In the genomic region with DNA sequence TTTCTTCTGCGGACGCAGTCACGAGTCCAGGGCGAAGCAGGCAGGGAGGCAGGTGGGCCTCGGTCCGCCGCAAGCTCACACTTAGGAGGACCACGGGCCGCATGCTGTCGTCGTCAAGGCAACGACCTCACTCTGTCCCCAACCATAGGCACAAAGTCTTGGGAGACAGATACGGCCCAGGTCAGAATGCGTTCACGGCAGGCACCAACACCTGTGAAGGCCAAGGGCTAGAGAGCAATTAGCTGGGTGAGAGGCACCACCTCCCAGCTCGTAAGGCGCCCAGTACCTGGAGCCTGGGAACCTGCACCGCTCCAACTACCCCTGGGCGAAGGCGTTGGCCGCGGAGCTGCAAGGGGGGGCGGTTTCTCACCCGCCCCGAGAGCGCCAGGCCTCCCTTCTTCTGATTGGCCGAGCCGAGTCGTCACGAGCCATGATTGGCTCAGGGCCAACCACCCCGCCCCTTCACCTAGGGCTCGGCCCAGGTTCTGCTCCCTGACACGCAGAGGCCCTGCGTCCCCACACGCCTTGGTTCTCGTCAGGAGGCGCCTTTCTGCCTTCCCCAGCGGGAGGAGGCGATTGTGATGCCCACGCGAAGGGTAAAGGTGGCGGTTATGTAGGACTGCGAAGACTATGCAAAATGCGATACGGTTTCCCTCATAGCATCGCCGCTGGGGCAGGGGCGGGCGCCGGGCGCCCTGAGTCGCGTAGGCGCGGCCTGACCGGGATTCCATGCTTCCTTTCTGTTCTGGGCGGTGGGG, we compare ENCODE assay signal across 8 cellular contexts. TPM values are rescaled to one million over a fixed set of nuclear protein-coding genes. Genes with fewer than 3 reads are reported as not detected.
DNase-seq lines count a peak whose midpoint lies in the region; ATAC-seq and TF ChIP-seq lines count a peak whose summit lies in the region.

Gene CDKL2 (minus strand): TSS at position 355 of the 758 bp plus-strand sequence. CDS start 4,540 bp downstream, outside the sequence.

- ATAC-seq in HG03432 (IDR thresholded peaks at IDR 0.05; ENCODE audit: unreplicated experiment) (peak; percentile 100), foreskin keratinocyte (peak; percentile 95)
- ATAC-seq in stimulated activated naive CD8-positive, alpha-beta T cell treated with anti-CD3 and anti-CD28 coated beads, Interleukin-15, Interleukin-2, amounts not matched to agents 100 U/mL and 50 U/mL, for 24 hours: peak; percentile 100

- H3K27me3 ChIP-seq in OCI-LY1 (ENCODE audit: insufficient read depth, low read length) (no peaks in the 10 kb centered on the region), foreskin keratinocyte (no peaks in the 10 kb centered on the region), neural cell (ENCODE audit: insufficient read depth, low read depth, low read length) (no peaks in the 10 kb centered on the region)

- peak within 1 kb of the TSS; percentile 63 for H3K9ac ChIP-seq in OCI-LY1 (ENCODE audit: low read length)
- peak within 1 kb of the TSS; percentile 80 for H3K9ac ChIP-seq in neural cell (ENCODE audit: low read length)

- H3K4me2 ChIP-seq in OCI-LY1 (ENCODE audit: low read length) (peak within 1 kb of the TSS; percentile 94), neural cell (ENCODE audit: low read length) (peak within 1 kb of the TSS; percentile 97)

- H3K9me3 ChIP-seq in OCI-LY1 (ENCODE audit: low read length) (no peaks in the 10 kb centered on the region), neural cell (ENCODE audit: low read length) (no peaks in the 10 kb centered on the region)

- peaks cover 18% of the 10 kb centered on the region for H3K4me1 ChIP-seq in OCI-LY1 (ENCODE audit: insufficient read depth, low read length, severe bottlenecking)
- H3K4me1 ChIP-seq in foreskin keratinocyte: no peaks in the 10 kb centered on the region

- no peaks in the 10 kb centered on the region for H4K20me1 ChIP-seq in OCI-LY1 (ENCODE audit: insufficient read depth, low read length)
- H4K20me1 ChIP-seq in neural cell (ENCODE audit: insufficient read depth): no peaks in the 10 kb centered on the region

- H3K9me2 ChIP-seq in OCI-LY1 (ENCODE audit: low read depth, low read length) (no peaks in the 10 kb centered on the region), neural cell (ENCODE audit: insufficient read depth, low read length) (no peaks in the 10 kb centered on the region)

- DNase-seq in AG08396 (ENCODE audit: low spot score) (peak; percentile 73), GM19238 (ENCODE audit: insufficient read length, low spot score) (peak; percentile 83), activated gamma-delta T cell (lab: John Stamatoyannopoulos, UW) (peak; percentile 78), foreskin keratinocyte (peak; percentile 63 to 81)
- DNase-seq in stimulated activated naive CD8-positive, alpha-beta T cell treated with anti-CD3 and anti-CD28 coated beads, Interleukin-15, Interleukin-2, amounts not matched to agents 100 U/mL and 50 U/mL, for 24 hours: peak; percentile 88

- TF ChIP-seq CTCF in OCI-LY1 (IDR thresholded peaks at IDR 0.05; ENCODE audit: low read length) (no peak), foreskin keratinocyte (conservative IDR thresholded peaks at IDR 0.05) (no peak), neural cell (IDR thresholded peaks at IDR 0.05; ENCODE audit: poor library complexity, severe bottlenecking) (no peak)

- no peak within 1 kb of the TSS for H3K27ac ChIP-seq in OCI-LY1 (ENCODE audit: low read depth, low read length, poor library complexity, severe bottlenecking)
- H3K27ac ChIP-seq in foreskin keratinocyte: no peak within 1 kb of the TSS
- H3K27ac ChIP-seq in neural cell (ENCODE audit: low read length): peak within 1 kb of the TSS; percentile 77

- TF ChIP-seq EP300 in neural cell (conservative IDR thresholded peaks at IDR 0.05; ENCODE audit: poor library complexity, severe bottlenecking): peak; percentile 39

- H3K36me3 ChIP-seq in OCI-LY1 (ENCODE audit: insufficient read depth, low read length) (no peaks in the 10 kb centered on the region), neural cell (ENCODE audit: insufficient read depth, low read length) (no peaks in the 10 kb centered on the region)

- no peaks in the 10 kb centered on the region for H3F3A ChIP-seq in OCI-LY1 (ENCODE audit: insufficient read depth, low read length)
- H3F3A ChIP-seq in neural cell (ENCODE audit: insufficient read depth, low read length, poor library complexity, severe bottlenecking): no peaks in the 10 kb centered on the region

- H3K79me2 ChIP-seq in OCI-LY1 (ENCODE audit: insufficient read depth, low read length) (no peaks in the 10 kb centered on the region), neural cell (replicated peaks; ENCODE audit: insufficient read depth, low read length) (no peaks in the 10 kb centered on the region)

- peak within 1 kb of the TSS; percentile 94 for H2AFZ ChIP-seq in OCI-LY1 (ENCODE audit: low read length)
- peak within 1 kb of the TSS; percentile 98 for H2AFZ ChIP-seq in neural cell (ENCODE audit: low read depth, low read length)

- TF ChIP-seq RAD21 in neural cell (conservative IDR thresholded peaks at IDR 0.05): no peak

- H3K4me3 ChIP-seq in OCI-LY1 (ENCODE audit: low read depth, low read length, poor library complexity, severe bottlenecking) (peak within 1 kb of the TSS; percentile 67), neural cell (ENCODE audit: low read length) (peak within 1 kb of the TSS; percentile 96)

TF ChIP-seq in neural cell, 6 proteins besides CTCF, POLR2A, EP300 and RAD21:
- TF ChIP-seq TAF1 (IDR thresholded peaks at IDR 0.05; ENCODE audit: low read depth): peak; percentile 63
- TF ChIP-seq SMC3 (conservative IDR thresholded peaks at IDR 0.05; ENCODE audit: poor library complexity): peak; percentile 36
- peak; percentile 92 for TF ChIP-seq POLR2AphosphoS5 (IDR thresholded peaks at IDR 0.05)
- TF ChIP-seq MXI1 (conservative IDR thresholded peaks at IDR 0.05; ENCODE audit: poor library complexity, severe bottlenecking): peak; percentile 84
- no peak for TF ChIP-seq EZH2 (IDR thresholded peaks at IDR 0.05; ENCODE audit: borderline replicate concordance, insufficient read depth, low read length, poor library complexity, severe bottlenecking)
- TF ChIP-seq, protein P1, sequence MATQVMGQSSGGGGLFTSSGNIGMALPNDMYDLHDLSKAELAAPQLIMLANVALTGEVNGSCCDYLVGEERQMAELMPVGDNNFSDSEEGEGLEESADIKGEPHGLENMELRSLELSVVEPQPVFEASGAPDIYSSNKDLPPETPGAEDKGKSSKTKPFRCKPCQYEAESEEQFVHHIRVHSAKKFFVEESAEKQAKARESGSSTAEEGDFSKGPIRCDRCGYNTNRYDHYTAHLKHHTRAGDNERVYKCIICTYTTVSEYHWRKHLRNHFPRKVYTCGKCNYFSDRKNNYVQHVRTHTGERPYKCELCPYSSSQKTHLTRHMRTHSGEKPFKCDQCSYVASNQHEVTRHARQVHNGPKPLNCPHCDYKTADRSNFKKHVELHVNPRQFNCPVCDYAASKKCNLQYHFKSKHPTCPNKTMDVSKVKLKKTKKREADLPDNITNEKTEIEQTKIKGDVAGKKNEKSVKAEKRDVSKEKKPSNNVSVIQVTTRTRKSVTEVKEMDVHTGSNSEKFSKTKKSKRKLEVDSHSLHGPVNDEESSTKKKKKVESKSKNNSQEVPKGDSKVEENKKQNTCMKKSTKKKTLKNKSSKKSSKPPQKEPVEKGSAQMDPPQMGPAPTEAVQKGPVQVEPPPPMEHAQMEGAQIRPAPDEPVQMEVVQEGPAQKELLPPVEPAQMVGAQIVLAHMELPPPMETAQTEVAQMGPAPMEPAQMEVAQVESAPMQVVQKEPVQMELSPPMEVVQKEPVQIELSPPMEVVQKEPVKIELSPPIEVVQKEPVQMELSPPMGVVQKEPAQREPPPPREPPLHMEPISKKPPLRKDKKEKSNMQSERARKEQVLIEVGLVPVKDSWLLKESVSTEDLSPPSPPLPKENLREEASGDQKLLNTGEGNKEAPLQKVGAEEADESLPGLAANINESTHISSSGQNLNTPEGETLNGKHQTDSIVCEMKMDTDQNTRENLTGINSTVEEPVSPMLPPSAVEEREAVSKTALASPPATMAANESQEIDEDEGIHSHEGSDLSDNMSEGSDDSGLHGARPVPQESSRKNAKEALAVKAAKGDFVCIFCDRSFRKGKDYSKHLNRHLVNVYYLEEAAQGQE (IDR thresholded peaks at IDR 0.05; ENCODE audit: borderline replicate concordance): peak; percentile 71

RNA-seq across cellular contexts. Expression of gene CDKL2, which starts in this region (rescaled TPM):
- total RNA-seq in foreskin keratinocyte: 1.3 and 1.7 TPM in 2 replicates
- polyA plus RNA-seq in foreskin keratinocyte (0.20 and 0.21 TPM in 2 replicates), neural cell (25.7 and 28.4 TPM in 2 replicates)
- 43.8 and 47.7 TPM in 2 replicates for polyA minus RNA-seq in neural cell

Comparison
In these comparisons a context has a peak if more than half of its experiments do, and no peak if none do; other contexts are left out.
1. RNA of gene CDKL2 (polyA plus RNA-seq): 25.7 to 28.4 TPM in neural cell; 0.20 to 0.21 TPM in foreskin keratinocyte; every median in the first group is over 10 times any median in the second.
2. Peak in every context shown above with its lines, with median percentiles within 50 percentile points of each other: DNase-seq and ATAC-seq.